Comparison of ENCODE assay signal across 31 cellular contexts in genomic region chr3:107142786-107143185, GRCh38.
A peak's percentile ranks its signal among the peaks of the same experiment; 100 is the strongest.
DNase-seq lines count a peak whose midpoint lies in the region; ATAC-seq, FAIRE-seq and TF ChIP-seq lines count a peak whose summit lies in the region.
"Had no signal": no experiment of that assay in that cellular context is flagged by ENCODE, and none has a peak within 500 bp of the region (broad histone marks: within the 10 kb centered on the region; RNA-seq: fewer than 3 reads in every experiment).

No MANE protein-coding gene starts in this region.

- no peak for TF ChIP-seq CTCF in MM.1S (IDR thresholded peaks at IDR 0.05; ENCODE audit: low read length)
- TF ChIP-seq CTCF in H1 (IDR thresholded peaks at IDR 0.05; ENCODE audit: control extremely low read depth in 1 of 3, insufficient read depth in 1 of 3, low read depth in 1 of 3, low read length in 3 of 3), result no peak
- TF ChIP-seq CTCF in nephron (IDR thresholded peaks at IDR 0.05; ENCODE audit: unreplicated experiment in 3 of 3), result no peak

- H3K27ac ChIP-seq in BLaER1 treated with 17β-estradiol and CSF1 and Interleukin-3, amounts not matched to agents 10 nM and 100 nM, result no peak overlapping the region
- peak overlapping the region; percentile 14; the same call in 1 of the 2 replicates for H3K27ac ChIP-seq in MM.1S (ENCODE audit: low read length)
- no peak overlapping the region for H3K27ac ChIP-seq in H1 (ENCODE audit: low read depth, low read length)
- H3K27ac ChIP-seq in effector memory CD4-positive, alpha-beta T cell (ENCODE audit: insufficient read depth, low read length, poor library complexity, severe bottlenecking), result no peak overlapping the region
- H3K27ac ChIP-seq: ascending aorta, C4-2B, gastroesophageal sphincter, vagina had no signal

- peaks cover 23% of the 10 kb centered on the region for H3K9me3 Mint-ChIP-seq in nephron
- H3K9me3 Mint-ChIP-seq: activated T-helper 1 cell treated with anti-CD3 and anti-CD28 coated beads, Interleukin-12 subunit alpha, Interleukin-12 subunit beta, Interleukin-2, Interleukin-4 antibody, amounts not matched to agents 30 ng/mL and 10 ng/mL and 1 ng/mL, durations not matched to agents 14 hours and 24 hours and 36 hours had no signal

- H3K4me3 ChIP-seq in BLaER1 treated with 17β-estradiol and CSF1 and Interleukin-3, amounts not matched to agents 10 nM and 100 nM, result no peak overlapping the region
- no peak overlapping the region for H3K4me3 ChIP-seq in MM.1S (ENCODE audit: low read length)
- H3K4me3 ChIP-seq in H1 (ENCODE audit: extremely low read depth in 1 of 4, insufficient read depth in 2 of 4, low read depth in 3 of 4, low read length in 4 of 4), result no peak overlapping the region
- no peak overlapping the region for H3K4me3 ChIP-seq in effector memory CD4-positive, alpha-beta T cell (ENCODE audit: insufficient read depth, low read depth, low read length, poor library complexity, severe bottlenecking)
- H3K4me3 ChIP-seq: ascending aorta, gastroesophageal sphincter, mucosa of descending colon, vagina had no signal

- H3K9ac ChIP-seq in BLaER1 treated with 17β-estradiol and CSF1 and Interleukin-3, amounts not matched to agents 10 nM and 100 nM, result no peak overlapping the region
- H3K9ac ChIP-seq in MM.1S (ENCODE audit: low read length) (no peak overlapping the region), H1 (replicated peaks in 1 of 4; ENCODE audit: extremely low read depth in 1 of 4, low read depth in 3 of 4, low read length in 3 of 4) (no peak overlapping the region)

- H3K4me1 Mint-ChIP-seq in nephron, result peaks cover 35% of the 10 kb centered on the region
- H3K4me1 Mint-ChIP-seq: T-cell had no signal

- no peak overlapping the region for H2BK120ac ChIP-seq in H1 (replicated peaks; ENCODE audit: low read depth, low read length)

- H3K36me3 Mint-ChIP-seq in nephron (ENCODE audit: low read depth), result peaks cover 4% of the 10 kb centered on the region
- H3K36me3 Mint-ChIP-seq: T-cell had no signal

- H4K91ac ChIP-seq in H1 (replicated peaks; ENCODE audit: insufficient read length, low read length), result no peak overlapping the region

- peaks cover 0 to 17% (median 11%) of the 10 kb centered on the region in 10 experiments; a peak in 11 of 20 replicates for H3K4me1 ChIP-seq in BLaER1 treated with 17β-estradiol and CSF1 and Interleukin-3, amounts not matched to agents 10 nM and 100 nM
- H3K4me1 ChIP-seq in MM.1S (ENCODE audit: low read length) (peaks cover 17% of the 10 kb centered on the region), H1 (replicated peaks in 1 of 4; ENCODE audit: control insufficient read depth in 3 of 4, insufficient read depth in 4 of 4, low read length in 3 of 4) (peaks cover 0 to 2% (median 0%) of the 10 kb centered on the region in 4 experiments; a peak in 1 of 7 replicates)
- no peaks in the 10 kb centered on the region for H3K4me1 ChIP-seq in effector memory CD4-positive, alpha-beta T cell (ENCODE audit: control insufficient read depth, insufficient read depth, low read length, poor library complexity, severe bottlenecking)
- H3K4me1 ChIP-seq: ascending aorta, gastroesophageal sphincter, vagina had no signal

- H3K9me3 ChIP-seq in BLaER1 treated with 17β-estradiol and CSF1 and Interleukin-3, amounts not matched to agents 10 nM and 100 nM (replicated peaks in 1 of 11), result peaks cover 12 to 27% (median 16%) of the 10 kb centered on the region in 11 experiments
- no peaks in the 10 kb centered on the region for H3K9me3 ChIP-seq in MM.1S (replicated peaks; ENCODE audit: insufficient read depth, low read length)
- H3K9me3 ChIP-seq in H1 (ENCODE audit: insufficient read depth in 2 of 2, low read depth in 1 of 2, low read length in 1 of 2), result peaks cover 0 to 6% of the 10 kb centered on the region in 2 experiments; a peak in 1 of 4 replicates
- no peaks in the 10 kb centered on the region for H3K9me3 ChIP-seq in effector memory CD4-positive, alpha-beta T cell (ENCODE audit: control insufficient read depth, low read length)
- H3K9me3 ChIP-seq: ascending aorta, gastroesophageal sphincter, mucosa of descending colon, vagina had no signal

- H3K4me3 Mint-ChIP-seq in nephron, result no peak overlapping the region
- H3K4me3 Mint-ChIP-seq: activated T-helper 1 cell treated with anti-CD3 and anti-CD28 coated beads, Interleukin-12 subunit alpha, Interleukin-12 subunit beta, Interleukin-2, Interleukin-4 antibody, amounts not matched to agents 30 ng/mL and 10 ng/mL and 1 ng/mL, durations not matched to agents 14 hours and 24 hours and 36 hours; T-cell had no signal

- H3F3A ChIP-seq in MM.1S (ENCODE audit: insufficient read depth, low read length), result 0 out of 2 replicates have a peak, but pooled peaks cover 4% of the 10 kb centered on the region

- CTCF ChIA-PET in H1 (lab: Charles Lee; ENCODE audit: partially characterized antibody), result interaction anchor here (1.1 kb wide), 1 partner anchor 25 kb away, joined by 3 read pairs; no protein-coding TSS in a partner anchor

- H4K5ac ChIP-seq in H1 (ENCODE audit: insufficient read length, low read depth, low read length), result no peak overlapping the region

- no peak; a peak in 1 of 4 replicates for TF ChIP-seq RAD21 in H1 (IDR thresholded peaks at IDR 0.05 in 1 of 2, conservative IDR thresholded peaks at IDR 0.05 in 1 of 2; ENCODE audit: low read depth in 2 of 2, low read length in 2 of 2)

- H3K36me3 ChIP-seq in BLaER1 treated with 17β-estradiol and CSF1 and Interleukin-3, amounts not matched to agents 10 nM and 100 nM, result no peaks in the 10 kb centered on the region
- H3K36me3 ChIP-seq in MM.1S (replicated peaks; ENCODE audit: insufficient read depth, low read length) (no peaks in the 10 kb centered on the region), H1 (ENCODE audit: control insufficient read depth in 2 of 4, insufficient read depth in 4 of 4, low read length in 3 of 4) (no peaks in the 10 kb centered on the region)
- H3K36me3 ChIP-seq in effector memory CD4-positive, alpha-beta T cell (ENCODE audit: control insufficient read depth, insufficient read depth, low read length), result no peaks in the 10 kb centered on the region
- H3K36me3 ChIP-seq: ascending aorta, gastroesophageal sphincter, vagina had no signal

- H3K9me2 ChIP-seq in MM.1S (replicated peaks; ENCODE audit: insufficient read depth, low read length), result no peaks in the 10 kb centered on the region

- no peaks in the 10 kb centered on the region for H4K20me1 ChIP-seq in BLaER1 treated with 17β-estradiol and CSF1 and Interleukin-3, amounts not matched to agents 10 nM and 100 nM
- H4K20me1 ChIP-seq in MM.1S (ENCODE audit: insufficient read depth, low read length) (no peaks in the 10 kb centered on the region), H1 (replicated peaks in 1 of 2; ENCODE audit: control insufficient read depth in 1 of 2, insufficient read depth in 2 of 2, low read length in 2 of 2) (no peaks in the 10 kb centered on the region)

- H3K79me1 ChIP-seq in H1 (ENCODE audit: low read depth, low read length), result no peaks in the 10 kb centered on the region

- H3K18ac ChIP-seq in H1 (ENCODE audit: extremely low read depth, low read length), result no peak overlapping the region

- H3K4me2 ChIP-seq in BLaER1 treated with 17β-estradiol and CSF1 and Interleukin-3, amounts not matched to agents 10 nM and 100 nM, result peak overlapping the region in 8 of 11 experiments; percentile 23 to 58 (median 42); a peak in 7 of 22 replicates
- peak overlapping the region; percentile 24; the same call in 1 of the 2 replicates for H3K4me2 ChIP-seq in MM.1S (ENCODE audit: low read depth, low read length)
- H3K4me2 ChIP-seq in H1 (ENCODE audit: insufficient read depth in 1 of 2, low read depth in 2 of 2, low read length in 2 of 2), result no peak overlapping the region

- H3K4ac ChIP-seq in H1 (replicated peaks; ENCODE audit: insufficient read length, low read depth, low read length), result no peak overlapping the region

- H3K23me2 ChIP-seq in H1 (ENCODE audit: low read depth, low read length), result no peaks in the 10 kb centered on the region

- H3K23ac ChIP-seq in H1 (ENCODE audit: insufficient read length), result no peak overlapping the region

- no peaks in the 10 kb centered on the region for H3K27me3 ChIP-seq in BLaER1 treated with 17β-estradiol and CSF1 and Interleukin-3, amounts not matched to agents 10 nM and 100 nM
- H3K27me3 ChIP-seq in MM.1S (replicated peaks; ENCODE audit: insufficient read depth, low read length) (no peaks in the 10 kb centered on the region), H1 (replicated peaks in 1 of 4; ENCODE audit: control insufficient read depth in 3 of 4, extremely low read depth in 1 of 4, insufficient read depth in 3 of 4, low read length in 3 of 4) (no peaks in the 10 kb centered on the region)
- H3K27me3 ChIP-seq in effector memory CD4-positive, alpha-beta T cell (replicated peaks; ENCODE audit: control insufficient read depth, insufficient read depth, low read length, poor library complexity, severe bottlenecking), result no peaks in the 10 kb centered on the region
- H3K27me3 ChIP-seq: ascending aorta, gastroesophageal sphincter, vagina had no signal

- H2BK5ac ChIP-seq in H1 (ENCODE audit: low read depth, low read length), result no peak overlapping the region

- 47% methylated on average over 3 of the region's 3 CpGs; no CpG with 5 or more reads in 1 of the 2 experiments for WGBS in H1 (ENCODE audit: extremely low coverage in 1 of 2, insufficient coverage in 1 of 2, insufficient read length in 1 of 2, insufficient replicate concordance in 2 of 2, low coverage in 1 of 2, low lambda C conversion rate in 2 of 2, missing lambda C conversion rate in 1 of 2), 2 experiments

- no peak overlapping the region for H2BK15ac ChIP-seq in H1 (ENCODE audit: low read length)

- H3K79me2 ChIP-seq in MM.1S (ENCODE audit: low read length), result no peaks in the 10 kb centered on the region
- H3K79me2 ChIP-seq in H1 (ENCODE audit: control insufficient read depth in 1 of 2, insufficient read depth in 2 of 2, low read length in 2 of 2), result no peaks in the 10 kb centered on the region

- no peaks in the 10 kb centered on the region for H3K27me3 Mint-ChIP-seq in nephron (ENCODE audit: low read depth)

- H2BK12ac ChIP-seq in H1 (ENCODE audit: low read depth, low read length), result no peak overlapping the region

- H2BK20ac ChIP-seq in H1 (ENCODE audit: low read length), result no peak overlapping the region

- H3K56ac ChIP-seq in H1 (replicated peaks; ENCODE audit: insufficient read length, low read depth, low read length), result no peak overlapping the region

- no peak overlapping the region for H4K8ac ChIP-seq in H1 (ENCODE audit: extremely low read depth, insufficient read depth, low read length)

- FAIRE-seq in H1 (lab: Jason Lieb, UNC), result no peak
- FAIRE-seq: GM19239, TTC549 had no signal

- DNase-seq in MM.1S (no peak), H1 (ENCODE audit: low read depth in 1 of 2, low spot score in 2 of 2) (no peak)
- DNase-seq in activated T-cell treated with anti-CD3 and anti-CD28 coated beads, Interleukin-2, amount 50 U/mL, for 1 hour, result no peak
- no peak for DNase-seq in effector memory CD4-positive, alpha-beta T cell
- DNase-seq: ACHN; activated CD4-positive, alpha-beta T cell treated with anti-CD3 and anti-CD28 coated beads for 48 hours; effector CD4-positive, alpha-beta T cell; GDM1; left colon; mucosa of descending colon; NCI-H1048; NCI-H2029 treated with DMSO at 0.1 percent for 48 hours; NCI-H510A; occipital lobe; right cardiac atrium; stimulated activated CD4-positive, alpha-beta T cell treated with anti-CD3 and anti-CD28 coated beads, Interleukin-12 subunit alpha, Interleukin-12 subunit beta, amount 100 ng/mL, for 4 hours; T-cell had no signal

- H3K14ac ChIP-seq in H1 (ENCODE audit: insufficient read length), result no peak overlapping the region

- H3K27ac Mint-ChIP-seq in nephron, result peak overlapping the region; percentile 77 to 95 (median 83)
- H3K27ac Mint-ChIP-seq: activated naive CD4-positive, alpha-beta T cell treated with anti-CD3 and anti-CD28 coated beads, Interleukin-2, amount 50 U/mL, for 72 hours; activated T-helper 1 cell treated with anti-CD3 and anti-CD28 coated beads, Interleukin-12 subunit alpha, Interleukin-12 subunit beta, Interleukin-2, Interleukin-4 antibody, amounts not matched to agents 30 ng/mL and 10 ng/mL and 1 ng/mL, durations not matched to agents 14 hours and 24 hours and 36 hours; T-cell had no signal

- TF ChIP-seq EP300 in H1 (IDR thresholded peaks at IDR 0.05; ENCODE audit: borderline replicate concordance in 1 of 2, low read depth in 2 of 2, low read length in 2 of 2), result no peak

- no peak for TF ChIP-seq POLR2A in H1 (IDR thresholded peaks at IDR 0.05; ENCODE audit: control extremely low read depth in 1 of 2, low read depth in 2 of 2, low read length in 2 of 2)

- H2AK5ac ChIP-seq in H1 (ENCODE audit: low read depth, low read length), result no peak overlapping the region

- POLR2A ChIA-PET in H1 (lab: Charles Lee; ENCODE audit: partially characterized antibody), result no interaction called here

- H2AFZ ChIP-seq in MM.1S (ENCODE audit: low read length) (no peak overlapping the region), H1 (ENCODE audit: low read length) (peak overlapping the region; percentile 34; the same call in 1 of the 2 replicates)

- ATAC-seq in HG02678 (IDR thresholded peaks at IDR 0.05; ENCODE audit: unreplicated experiment), result no peak
- no peak for ATAC-seq in HG03521 (IDR thresholded peaks at IDR 0.05; ENCODE audit: unreplicated experiment)
- ATAC-seq: activated naive CD4-positive, alpha-beta T cell treated with anti-CD3 and anti-CD28 coated beads, Interleukin-2, amount 50 U/mL, for 72 hours; esophagus mucosa; gastroesophageal sphincter; left colon; mucosa of descending colon; right cardiac atrium; Right ventricle myocardium inferior; T-cell had no signal

Comparison
In these comparisons a context has a peak if more than half of its experiments do, and no peak if none do; other contexts are left out.
1. H3K4me2 ChIP-seq: peak in BLaER1 treated with 17β-estradiol and CSF1 and Interleukin-3, amounts not matched to agents 10 nM and 100 nM (8 of 11) and MM.1S (single experiment); none in H1 (0 of 2).